8 cellular contexts compared by ENCODE assay signal in genomic region chr14:75559451-75560187, GRCh38. TPM values are rescaled to one million over a fixed set of nuclear protein-coding genes. Genes with fewer than 3 reads are reported as not detected.
A peak's percentile ranks its signal among the peaks of the same experiment; 100 is the strongest.
DNase-seq lines count a peak whose midpoint lies in the region; ATAC-seq and TF ChIP-seq lines count a peak whose summit lies in the region.
"Had no signal": no experiment of that assay in that cellular context is flagged by ENCODE, and none has a peak within 500 bp of the region (broad histone marks: within the 10 kb centered on the region; RNA-seq: fewer than 3 reads in every experiment).

No MANE protein-coding gene starts in this region.

- peaks cover 27% of the 10 kb centered on the region for H3K27me3 Mint-ChIP-seq in chondrocyte (ENCODE audit: low read depth)

- H3K4me3 ChIP-seq in astrocyte of the spinal cord (ENCODE audit: low read depth, low read length): no peak overlapping the region
- H3K4me3 ChIP-seq: tibial nerve had no signal

- H3K4me1 Mint-ChIP-seq in chondrocyte (ENCODE audit: low read depth): peaks cover under 1% of the 10 kb centered on the region

- in situ Hi-C loops in astrocyte of the spinal cord (cut with HindIII; ENCODE audit: low sequenced_read_pairs): no loop called here

- H3K27ac Mint-ChIP-seq in chondrocyte (ENCODE audit: unreplicated experiment): no peak overlapping the region

- H3K36me3 Mint-ChIP-seq in chondrocyte (ENCODE audit: low read depth): no peaks in the 10 kb centered on the region

- no peak overlapping the region for H3K4me3 Mint-ChIP-seq in chondrocyte (ENCODE audit: unreplicated experiment)

- ATAC-seq in GM21447 (IDR thresholded peaks at IDR 0.05; ENCODE audit: unreplicated experiment): peak; percentile 62

- no peaks in the 10 kb centered on the region for H3K9me3 Mint-ChIP-seq in chondrocyte (ENCODE audit: low read depth)

- TF ChIP-seq CTCF in astrocyte of the spinal cord (IDR thresholded peaks at IDR 0.05; ENCODE audit: low read depth, low read length) (no peak), chondrocyte (IDR thresholded peaks at IDR 0.05) (no peak)

- DNase-seq in NOMO-1 (lab: John Stamatoyannopoulos, UW; ENCODE audit: unreplicated experiment in 2 of 2): peak; percentile 38 to 65
- peak; percentile 28 for DNase-seq in astrocyte of the spinal cord (ENCODE audit: low read depth, low spot score)
- DNase-seq in stimulated activated CD4-positive, alpha-beta T cell treated with anti-CD3 and anti-CD28 coated beads, Interleukin-4, amount 100 ng/mL, for 1 hour: peak; percentile 74
- DNase-seq in NCI-H128 (lab: John Stamatoyannopoulos, UW; ENCODE audit: unreplicated experiment): no peak
- DNase-seq in chondrocyte (ENCODE audit: low spot score): no peak
- no peak for DNase-seq in NCI-H774 (lab: John Stamatoyannopoulos, UW)

RNA-seq across cellular contexts. Expression of gene FLVCR2, which starts 18.8 kb away (rescaled TPM):
- 1.4 to 1.7 TPM (median 1.7 TPM) in 3 replicates for total RNA-seq in chondrocyte

RNA-seq across cellular contexts. Expression of gene BATF, which starts 37.4 kb away (rescaled TPM):
- not detected in 3 replicates for total RNA-seq in chondrocyte

Comparison
In these comparisons a context has a peak if more than half of its experiments do, and no peak if none do; other contexts are left out.
1. DNase-seq: peak in NOMO-1 (2 of 2), astrocyte of the spinal cord (single experiment) and stimulated activated CD4-positive, alpha-beta T cell treated with anti-CD3 and anti-CD28 coated beads, Interleukin-4, amount 100 ng/mL, for 1 hour (single experiment); none in NCI-H128 (single experiment), chondrocyte (single experiment) and NCI-H774 (single experiment).